23 cellular contexts compared by ENCODE assay signal in the genomic region with DNA sequence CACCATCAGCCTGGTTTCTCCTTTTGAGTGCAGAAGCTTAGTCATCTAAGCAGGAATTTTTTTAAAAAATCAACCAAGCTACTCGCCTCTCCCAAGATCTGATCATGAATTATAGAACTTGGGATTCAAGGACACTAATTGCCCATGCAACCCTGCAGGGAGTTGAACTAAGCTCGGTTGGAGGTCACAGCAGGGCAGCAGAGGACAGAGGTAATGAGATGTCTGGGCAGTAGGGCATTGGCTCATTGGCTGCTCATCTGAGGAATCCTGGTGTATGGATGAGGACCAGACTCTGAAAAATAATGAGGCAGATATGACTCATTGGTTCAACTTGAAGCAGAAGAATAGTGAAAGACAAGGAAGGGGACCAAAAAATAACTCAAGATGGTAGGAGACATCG.
DNase-seq lines count a peak whose midpoint lies in the region; FAIRE-seq and TF ChIP-seq lines count a peak whose summit lies in the region.
"Had no signal": no experiment of that assay in that cellular context is flagged by ENCODE, and none has a peak within 500 bp of the region (broad histone marks: within the 10 kb centered on the region; RNA-seq: fewer than 3 reads in every experiment).

No MANE protein-coding gene starts in this region.

- peak; percentile 68 for DNase-seq in AG20443 (ENCODE audit: low spot score)
- DNase-seq in HCEC 1CT, result peak; percentile 45
- DNase-seq in RCC 7860 (ENCODE audit: low spot score), result peak; percentile 96
- DNase-seq in fibroblast of the aortic adventitia (ENCODE audit: low read depth), result peak; percentile 53
- DNase-seq in substantia nigra (lab: John Stamatoyannopoulos, UW), result no peak
- DNase-seq in NCI-H2227 (lab: John Stamatoyannopoulos, UW; ENCODE audit: unreplicated experiment), result no peak
- DNase-seq in activated gamma-delta T cell treated with Interleukin-2 at 50 U/mL for 16 hours, result no peak
- no peak for DNase-seq in NCI-H187 treated with DMSO at 0.1 percent for 48 hours (lab: John Stamatoyannopoulos, UW)
- DNase-seq: activated CD4-positive, alpha-beta T cell treated with anti-CD3 and anti-CD28 coated beads, Interleukin-2, amount 50 U/mL, for 4 hours; activated naive CD8-positive, alpha-beta T cell treated with anti-CD3 and anti-CD28 coated beads for 36 hours; activated T-cell treated with anti-CD3 and anti-CD28 coated beads, Interleukin-2, amount 50 U/mL, for 1 hour; AML-193; caudate nucleus; effector CD8-positive, alpha-beta T cell; left ventricle myocardium inferior; NCI-H187; NCI-H526; occipital lobe; stimulated activated CD4-positive, alpha-beta T cell treated with anti-CD3 and anti-CD28 coated beads, Interleukin-4, amount 100 ng/mL, for 24 hours; stimulated activated CD8-positive, alpha-beta memory T cell treated with anti-CD3 and anti-CD28 coated beads, Interleukin-4, amount 100 ng/mL, for 48 hours; testis had no signal

- no peak overlapping the region for H3K4me3 ChIP-seq in fibroblast of the aortic adventitia (ENCODE audit: low read depth, low read length)
- H3K4me3 ChIP-seq: left ventricle myocardium inferior, SK-N-MC, testis had no signal

- TF ChIP-seq CTCF in fibroblast of the aortic adventitia (IDR thresholded peaks at IDR 0.05; ENCODE audit: insufficient read depth, low read length), result no peak

- no peak overlapping the region for H3K27ac ChIP-seq in substantia nigra (ENCODE audit: low read depth, low read length, poor library complexity, severe bottlenecking)
- H3K27ac ChIP-seq: left ventricle myocardium inferior, SK-N-MC, testis had no signal

- FAIRE-seq in RCC 7860 (lab: Jason Lieb, UNC), result peak; percentile 98
- FAIRE-seq: TTC549 had no signal

Comparison
In these comparisons a context has a peak if more than half of its experiments do, and no peak if none do; other contexts are left out.
1. DNase-seq: peak in AG20443 (single experiment), HCEC 1CT (single experiment), RCC 7860 (single experiment) and fibroblast of the aortic adventitia (single experiment); none in substantia nigra (0 of 49), NCI-H2227 (single experiment), activated gamma-delta T cell treated with Interleukin-2 at 50 U/mL for 16 hours (single experiment) and NCI-H187 treated with DMSO at 0.1 percent for 48 hours (single experiment).